In the genomic region with DNA sequence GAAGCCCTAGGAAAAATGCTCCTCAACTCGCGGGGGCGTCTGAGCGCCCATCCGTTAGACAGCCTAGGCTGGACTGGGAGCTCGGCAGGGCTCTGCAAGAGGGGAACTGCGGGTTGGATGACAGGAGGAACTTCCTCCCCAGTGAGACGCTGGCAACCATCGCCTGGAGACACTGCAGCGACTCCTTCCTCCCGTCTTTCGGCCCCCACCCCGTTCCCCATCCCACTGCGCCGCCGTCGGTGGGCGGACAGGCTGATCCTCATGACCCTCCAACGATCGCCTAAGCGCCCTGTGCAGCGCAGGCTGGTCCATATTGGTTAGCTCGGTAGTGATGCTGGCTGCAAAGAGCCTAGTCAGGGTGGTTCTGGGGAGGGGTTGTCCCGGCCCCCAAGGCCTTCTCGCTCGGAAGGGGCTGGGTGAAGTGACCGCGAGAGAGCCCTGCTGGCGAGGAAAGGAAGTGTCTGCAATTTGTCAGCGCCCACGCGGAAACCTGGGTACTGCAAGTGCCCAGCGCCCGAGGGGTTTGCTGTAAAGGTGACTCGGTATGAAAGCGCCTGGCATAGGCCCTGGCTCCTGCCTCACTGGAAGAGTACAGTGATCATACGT, we compare ENCODE assay signal across 8 cellular contexts. TPM values are rescaled to one million over a fixed set of nuclear protein-coding genes. Genes with fewer than 3 reads are reported as not detected.
DNase-seq lines count a peak whose midpoint lies in the region; FAIRE-seq and TF ChIP-seq lines count a peak whose summit lies in the region.

No MANE protein-coding gene starts in this region.

- peak overlapping the region; percentile 82 for H2AFZ ChIP-seq in neuronal stem cell (ENCODE audit: low read length)

- no peak overlapping the region for H3K4ac ChIP-seq in neuronal stem cell (ENCODE audit: low read length)

- H3K9me3 Mint-ChIP-seq in HFFc6, result no peaks in the 10 kb centered on the region

- peaks cover 37% of the 10 kb centered on the region for H3K27me3 Mint-ChIP-seq in HFFc6 (ENCODE audit: insufficient read depth)

- no peak overlapping the region for H3K14ac ChIP-seq in neuronal stem cell (ENCODE audit: low read length)

- H3K4me3 Mint-ChIP-seq in HFFc6, result peak overlapping the region; percentile 85

- no peak overlapping the region for H2AK5ac ChIP-seq in neuronal stem cell (ENCODE audit: low read depth, low read length)

- no peak overlapping the region for H3K23ac ChIP-seq in neuronal stem cell (ENCODE audit: low read depth, low read length, poor library complexity)

- H3K36me3 Mint-ChIP-seq in HFFc6 (ENCODE audit: low read depth), result no peaks in the 10 kb centered on the region

- peaks cover 19% of the 10 kb centered on the region for H3K4me1 Mint-ChIP-seq in HFFc6 (ENCODE audit: low read depth)

- peaks cover 14 to 31% of the 10 kb centered on the region in 2 donors for H3K4me1 ChIP-seq in neuronal stem cell (ENCODE audit: control insufficient read depth in 2 of 2, insufficient read depth in 1 of 2, low read depth in 1 of 2, low read length in 2 of 2)

- no peak for DNase-seq in GM12892 (ENCODE audit: insufficient read length)
- DNase-seq in HFFc6, result no peak
- DNase-seq in NCI-H1105 (lab: John Stamatoyannopoulos, UW), result peak; percentile 43
- DNase-seq in activated CD4-positive, alpha-beta T cell treated with anti-CD3 and anti-CD28 coated beads, Interleukin-2, amount 50 U/mL, for 48 hours, result peak; percentile 70 to 79
- DNase-seq in erythroblast (lab: John Stamatoyannopoulos, UW), result peak; percentile 40 to 53
- no peak for DNase-seq in neuronal stem cell (ENCODE audit: low spot score)
- no peak for DNase-seq in NCI-H2029 treated with DMSO at 0.1 percent for 48 hours (lab: John Stamatoyannopoulos, UW)
- no peak for DNase-seq in foreskin melanocyte

- no peak overlapping the region for H4K8ac ChIP-seq in neuronal stem cell (ENCODE audit: low read depth, low read length)

- peaks cover 0 to 3% of the 10 kb centered on the region in 2 donors for H3K36me3 ChIP-seq in neuronal stem cell (replicated peaks in 1 of 2; ENCODE audit: control insufficient read depth in 2 of 2, insufficient read depth in 2 of 2, low read length in 2 of 2)

- peak overlapping the region; percentile 78 for H3K4me2 ChIP-seq in neuronal stem cell (ENCODE audit: insufficient read depth, low read length, poor library complexity, severe bottlenecking)

- H4K91ac ChIP-seq in neuronal stem cell (ENCODE audit: low read depth, low read length, poor library complexity), result no peak overlapping the region

- H3K79me1 ChIP-seq in neuronal stem cell (ENCODE audit: low read depth, low read length), result no peaks in the 10 kb centered on the region

- H2BK15ac ChIP-seq in neuronal stem cell (ENCODE audit: low read length), result no peak overlapping the region

- H3K4me3 ChIP-seq in neuronal stem cell (ENCODE audit: low read length in 2 of 2), result peak overlapping the region; percentile 55 to 80

- no peak overlapping the region for H2BK12ac ChIP-seq in neuronal stem cell (ENCODE audit: low read length)

- peaks cover 0 to 8% of the 10 kb centered on the region in 2 donors for H3K9me3 ChIP-seq in neuronal stem cell (replicated peaks in 1 of 2; ENCODE audit: control insufficient read depth in 2 of 2, insufficient read depth in 1 of 2, low read depth in 1 of 2, low read length in 2 of 2)

- peak; percentile 69 for TF ChIP-seq CTCF in HFFc6 (IDR thresholded peaks at IDR 0.05)

- no peak for TF ChIP-seq POLR2A in GM12892 (IDR thresholded peaks at IDR 0.05; ENCODE audit: low read depth, low read length)
- TF ChIP-seq POLR2A in erythroblast (IDR thresholded peaks at IDR 0.05; ENCODE audit: low read length), result no peak

- no peak overlapping the region for H3K27ac ChIP-seq in neuronal stem cell (replicated peaks; ENCODE audit: low read length)

- peak; percentile 75 for FAIRE-seq in GM12892 (lab: Jason Lieb, UNC)

- no peak overlapping the region for H2BK120ac ChIP-seq in neuronal stem cell (ENCODE audit: low read depth, low read length)

- H3K9ac ChIP-seq in neuronal stem cell (ENCODE audit: low read depth, low read length, poor library complexity), result peak overlapping the region; percentile 2

- H3K27me3 ChIP-seq in neuronal stem cell (ENCODE audit: control insufficient read depth in 3 of 3, insufficient read depth in 3 of 3, low read depth in 1 of 3, low read length in 3 of 3), result peaks cover 3 to 73% (median 23%) of the 10 kb centered on the region in 3 experiments

- peak overlapping the region; percentile 45 for H3K18ac ChIP-seq in neuronal stem cell (ENCODE audit: low read length)

- no CpG with 5 or more reads among the region's 37 CpGs for WGBS in neuronal stem cell (ENCODE audit: extremely low coverage in 2 of 2, insufficient read length in 2 of 2, insufficient replicate concordance in 1 of 2), 2 donors

- H3K27ac Mint-ChIP-seq in HFFc6, result no peak overlapping the region

- H2BK5ac ChIP-seq in neuronal stem cell (ENCODE audit: low read length), result no peak overlapping the region

RNA-seq across cellular contexts. Expression of a gene that starts 0.6 kb away (rescaled TPM):
- polyA plus RNA-seq in GM12892 (2012; ENCODE audit: missing spikeins), result not detected
- total RNA-seq in HFFc6 (2021; fragmentation: NEBNext Ultra II Directional; extraction: Animal tissue kit (Norgen Biotek cat#: 25700)), result 1 to 10 TPM; 3.8 to 6.5 (median 5.4) TPM
- polyA plus RNA-seq in neuronal stem cell (2013, experiment 1 of 2), result 11.4 TPM
- 11.7 TPM for polyA plus RNA-seq in neuronal stem cell (2013, experiment 2 of 2)

RNA-seq across cellular contexts. Expression of a gene that starts 11.7 kb away (rescaled TPM):
- not detected for polyA plus RNA-seq in GM12892 (2012; ENCODE audit: missing spikeins)
- under 1 TPM in 1 of 6 experiments, not detected in 5; 0.14 TPM for total RNA-seq in HFFc6 (2021; fragmentation: NEBNext Ultra II Directional; extraction: Animal tissue kit (Norgen Biotek cat#: 25700))
- polyA plus RNA-seq in neuronal stem cell (2013, experiment 1 of 2), result not detected
- not detected for polyA plus RNA-seq in neuronal stem cell (2013, experiment 2 of 2)

RNA-seq across cellular contexts. Expression of a gene that starts 21.7 kb away (rescaled TPM):
- 4.0 TPM for polyA plus RNA-seq in GM12892 (2012; ENCODE audit: missing spikeins)
- under 1 TPM in 3 of 6 experiments, not detected in 3; 0.11 to 0.14 (median 0.12) TPM for total RNA-seq in HFFc6 (2021; fragmentation: NEBNext Ultra II Directional; extraction: Animal tissue kit (Norgen Biotek cat#: 25700))
- polyA plus RNA-seq in neuronal stem cell (2013, experiment 1 of 2), result 0.07 TPM
- polyA plus RNA-seq in neuronal stem cell (2013, experiment 2 of 2), result 0.07 TPM

RNA-seq across cellular contexts. Expression of a gene that starts 59.8 kb away (rescaled TPM):
- 5.6 TPM for polyA plus RNA-seq in GM12892 (2012; ENCODE audit: missing spikeins)
- 1 to 10 TPM; 4.4 to 7.1 (median 5.8) TPM for total RNA-seq in HFFc6 (2021; fragmentation: NEBNext Ultra II Directional; extraction: Animal tissue kit (Norgen Biotek cat#: 25700))
- polyA plus RNA-seq in neuronal stem cell (2013, experiment 1 of 2), result 14.2 TPM
- 14.6 TPM for polyA plus RNA-seq in neuronal stem cell (2013, experiment 2 of 2)

Comparison
In these comparisons a context has a peak if more than half of its experiments do, and no peak if none do; other contexts are left out.
1. DNase-seq: peak in NCI-H1105 (single experiment), activated CD4-positive, alpha-beta T cell treated with anti-CD3 and anti-CD28 coated beads, Interleukin-2, amount 50 U/mL, for 48 hours (2 of 2) and erythroblast (2 of 2); none in GM12892 (single experiment), HFFc6 (single experiment), neuronal stem cell (single experiment), NCI-H2029 treated with DMSO at 0.1 percent for 48 hours (single experiment) and foreskin melanocyte (single experiment).